In the genomic region with DNA sequence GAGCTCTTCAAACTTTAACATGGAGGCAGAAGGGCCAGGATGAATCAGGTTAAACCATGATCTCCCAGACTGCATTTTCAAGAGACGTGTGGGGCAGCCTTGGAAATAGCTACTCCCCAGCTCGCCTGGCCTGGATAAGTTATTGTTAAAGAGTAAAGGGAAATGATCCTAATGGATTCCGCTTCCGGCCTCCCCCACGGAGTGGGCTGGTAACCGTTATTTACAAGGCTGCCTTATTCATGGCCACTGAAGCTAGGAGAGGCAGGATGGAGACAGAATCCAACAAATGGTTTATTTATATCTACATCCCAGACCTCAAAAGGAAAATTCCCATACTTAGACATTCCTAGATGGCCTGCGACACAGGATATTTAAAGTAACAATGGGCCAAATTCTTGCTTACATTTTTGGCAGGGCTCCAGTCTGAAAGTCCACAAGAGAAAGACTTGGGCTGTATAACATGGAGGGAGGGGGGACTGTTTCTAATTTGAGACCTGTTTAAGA, we compare ENCODE assay signal across 11 cellular contexts. TPM values are rescaled to one million over a fixed set of nuclear protein-coding genes. Genes with fewer than 3 reads are reported as not detected.
DNase-seq lines count a peak whose midpoint lies in the region; ATAC-seq and TF ChIP-seq lines count a peak whose summit lies in the region.
"Had no signal": no experiment of that assay in that cellular context is flagged by ENCODE, and none has a peak within 500 bp of the region (broad histone marks: within the 10 kb centered on the region; RNA-seq: fewer than 3 reads in every experiment).

No MANE protein-coding gene starts in this region.

- intact Hi-C loops in transverse colon (cut with DNase I; ENCODE audit: low total_unique reads), result no loop called here

- peaks cover 28% of the 10 kb centered on the region for H3K36me3 Mint-ChIP-seq in HFFc6 (ENCODE audit: low read depth)

- H3K4me1 Mint-ChIP-seq in HFFc6 (ENCODE audit: low read depth), result peaks cover 64% of the 10 kb centered on the region

- peak overlapping the region in 3 of 4 donors; percentile 13 to 21 (median 16) for H3K27ac ChIP-seq in transverse colon
- H3K27ac ChIP-seq: colonic mucosa had no signal

- H3K27ac Mint-ChIP-seq in HFFc6, result peak overlapping the region; percentile 95
- H3K27ac Mint-ChIP-seq: stimulated activated naive CD8-positive, alpha-beta T cell treated with anti-CD3 and anti-CD28 coated beads, Interleukin-15, Interleukin-2, amounts not matched to agents 100 ng/mL and 50 ng/mL, for 24 hours had no signal

- no peaks in the 10 kb centered on the region; the same call in 1 of the 2 replicates for H3K9me3 Mint-ChIP-seq in HFFc6
- H3K9me3 Mint-ChIP-seq: stimulated activated naive CD8-positive, alpha-beta T cell treated with anti-CD3 and anti-CD28 coated beads, Interleukin-15, Interleukin-2, amounts not matched to agents 100 ng/mL and 50 ng/mL, for 24 hours had no signal

- H3K27me3 ChIP-seq in transverse colon, result no peaks in the 10 kb centered on the region
- H3K27me3 ChIP-seq: colonic mucosa had no signal

- no peaks in the 10 kb centered on the region for H3K36me3 ChIP-seq in transverse colon
- H3K36me3 ChIP-seq: colonic mucosa had no signal

- 59 to 63% methylated on average over 3 to 7 of the region's 7 CpGs for WGBS in transverse colon (ENCODE audit: low coverage in 1 of 2), 2 donors

- DNase-seq in HFFc6, result peak; percentile 72
- DNase-seq in choroid plexus epithelial cell (ENCODE audit: low read depth), result peak; percentile 76
- peak; percentile 83 for DNase-seq in kidney tubule cell (ENCODE audit: low spot score)
- no peak for DNase-seq in transverse colon
- DNase-seq in NCI-H345 treated with DMSO at 0.1 percent for 48 hours (lab: John Stamatoyannopoulos, UW; ENCODE audit: unreplicated experiment), result no peak
- no peak for DNase-seq in DMS114 treated with DMSO at 0.1 percent for 48 hours (lab: John Stamatoyannopoulos, UW; ENCODE audit: unreplicated experiment)
- no peak for DNase-seq in stimulated activated CD4-positive, alpha-beta T cell treated with anti-CD3 and anti-CD28 coated beads, Interleukin-2, amount 100 ng/mL, for 24 hours
- DNase-seq: colonic mucosa, NCI-H526 treated with DMSO at 0.1 percent for 48 hours had no signal

- in situ Hi-C loops in transverse colon (cut with MboI; ENCODE audit: low pct_ligation_motif_present in 1 of 4, low pct_unique_long_range_greater_than_20kb in 1 of 4, low sequenced_read_pairs in 3 of 4), result no loop called here

- peak overlapping the region; percentile 64 for H3K4me3 Mint-ChIP-seq in HFFc6
- H3K4me3 Mint-ChIP-seq: stimulated activated naive CD8-positive, alpha-beta T cell treated with anti-CD3 and anti-CD28 coated beads, Interleukin-15, Interleukin-2, amounts not matched to agents 100 ng/mL and 50 ng/mL, for 24 hours had no signal

- no peaks in the 10 kb centered on the region; the same call in none of the 2 replicates for H3K27me3 Mint-ChIP-seq in HFFc6 (ENCODE audit: insufficient read depth)

- TF ChIP-seq CTCF in HFFc6 (IDR thresholded peaks at IDR 0.05) (no peak), choroid plexus epithelial cell (conservative IDR thresholded peaks at IDR 0.05; ENCODE audit: low read depth, low read length) (no peak), transverse colon (IDR thresholded peaks at IDR 0.05) (no peak)

- H3K4me3 ChIP-seq in choroid plexus epithelial cell (ENCODE audit: low read depth, low read length), result no peak overlapping the region
- H3K4me3 ChIP-seq in transverse colon, result no peak overlapping the region
- H3K4me3 ChIP-seq: colonic mucosa had no signal

- ATAC-seq in GM21825 (IDR thresholded peaks at IDR 0.05; ENCODE audit: unreplicated experiment), result no peak

- TF ChIP-seq POLR2A in transverse colon (IDR thresholded peaks at IDR 0.05), result no peak

- no peak for TF ChIP-seq EP300 in transverse colon (IDR thresholded peaks at IDR 0.05; ENCODE audit: low read depth)

- no peaks in the 10 kb centered on the region for H3K9me3 ChIP-seq in transverse colon
- H3K9me3 ChIP-seq: colonic mucosa had no signal

- H3K4me1 ChIP-seq in transverse colon, result peaks cover 3 to 33% (median 23%) of the 10 kb centered on the region in 4 donors

RNA-seq across cellular contexts. Expression of a gene that starts 27.9 kb away (rescaled TPM):
- 10 to 100 TPM; 26.1 to 28.9 (median 27.8) TPM for total RNA-seq in HFFc6 (2021; fragmentation: NEBNext Ultra II Directional; extraction: Animal tissue kit (Norgen Biotek cat#: 25700))
- 10 to 100 TPM in 3 of 4 donors, 1 to 10 TPM in 1; 8.2 to 19.3 (median 15.7) TPM for total RNA-seq in transverse colon

Comparison
In these comparisons a context has a peak if more than half of its experiments do, and no peak if none do; other contexts are left out.
1. DNase-seq: peak in HFFc6 (single experiment), choroid plexus epithelial cell (single experiment) and kidney tubule cell (single experiment); none in transverse colon (single experiment), NCI-H345 treated with DMSO at 0.1 percent for 48 hours (single experiment), DMS114 treated with DMSO at 0.1 percent for 48 hours (single experiment) and stimulated activated CD4-positive, alpha-beta T cell treated with anti-CD3 and anti-CD28 coated beads, Interleukin-2, amount 100 ng/mL, for 24 hours (0 of 2).